1 cellular context compared by ENCODE assay signal in the genomic region with DNA sequence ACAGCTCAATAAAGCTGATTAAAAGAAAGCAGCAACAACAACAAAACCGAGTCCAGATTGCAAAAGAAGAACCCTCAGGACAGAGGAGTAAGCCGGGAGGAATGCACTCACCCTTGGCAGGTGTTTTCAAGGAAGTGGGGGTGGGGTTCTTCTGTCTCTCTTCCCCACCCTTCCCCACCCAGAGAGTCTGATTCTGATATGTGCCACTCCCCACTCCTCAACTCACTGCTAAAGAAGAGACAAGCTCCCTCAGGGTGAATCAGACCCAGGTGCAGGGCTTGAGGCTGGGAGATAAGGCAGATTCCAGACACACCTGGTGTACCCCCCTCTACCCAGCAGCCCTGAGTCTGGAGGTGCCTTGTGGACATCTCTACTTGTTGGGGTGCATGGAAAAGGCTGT.
TF ChIP-seq lines count a peak whose summit lies in the region.

No MANE protein-coding gene starts in this region.

TF ChIP-seq in K562, 482 proteins besides CTCF, POLR2A, EP300 and RAD21:
- TF ChIP-seq ZNF586 (CRISPR knock-in tag; conservative IDR thresholded peaks at IDR 0.05) (no peak), HDAC1 (IDR thresholded peaks at IDR 0.05) (no peak), ZNF124 (CRISPR knock-in tag; IDR thresholded peaks at IDR 0.05) (no peak), XRCC4 (IDR thresholded peaks at IDR 0.05; ENCODE audit: extremely low read depth, insufficient read depth, insufficient read length) (no peak), ZNF165 (CRISPR knock-in tag; IDR thresholded peaks at IDR 0.05; ENCODE audit: borderline replicate concordance) (no peak), RBM22 (IDR thresholded peaks at IDR 0.05; ENCODE audit: low read depth, low read length, poor library complexity, severe bottlenecking) (no peak), TCF3 (CRISPR knock-in tag; IDR thresholded peaks at IDR 0.05) (peak; percentile 44; the same call in 1 of the 2 replicates), CBFA2T3 (IDR thresholded peaks at IDR 0.05) (peak; percentile 68), TRIM28 (IDR thresholded peaks at IDR 0.05) (no peak), MED1 (CRISPR knock-in tag; IDR thresholded peaks at IDR 0.05; ENCODE audit: borderline replicate concordance) (no peak), ELF4 (CRISPR knock-in tag; IDR thresholded peaks at IDR 0.05) (no peak), ZNF584 (CRISPR knock-in tag; IDR thresholded peaks at IDR 0.05; ENCODE audit: low read depth) (no peak), XRCC5 (IDR thresholded peaks at IDR 0.05; ENCODE audit: low read depth, low read length) (no peak), RBM15 (IDR thresholded peaks at IDR 0.05; ENCODE audit: insufficient read depth, low read length) (no peak), ZNF76 (CRISPR knock-in tag; IDR thresholded peaks at IDR 0.05; ENCODE audit: borderline replicate concordance) (no peak), SPI1 (IDR thresholded peaks at IDR 0.05; ENCODE audit: borderline replicate concordance, low read depth, low read length) (no peak), FOXA3 (CRISPR knock-in tag; conservative IDR thresholded peaks at IDR 0.05 in 1 of 2, IDR thresholded peaks at IDR 0.05 in 1 of 2) (no peak), RHOXF2B (CRISPR knock-in tag; conservative IDR thresholded peaks at IDR 0.05) (no peak), STAG1 (CRISPR knock-in tag; IDR thresholded peaks at IDR 0.05; ENCODE audit: borderline replicate concordance) (no peak), BMI1 (IDR thresholded peaks at IDR 0.05; ENCODE audit: low read length) (no peak), MYNN (IDR thresholded peaks at IDR 0.05) (no peak), MYNN (CRISPR knock-in tag; IDR thresholded peaks at IDR 0.05) (no peak), PHF8 (IDR thresholded peaks at IDR 0.05; ENCODE audit: borderline replicate concordance, low read length) (no peak), ZNF408 (CRISPR knock-in tag; IDR thresholded peaks at IDR 0.05; ENCODE audit: low read depth) (no peak), IFI16 (CRISPR knock-in tag; IDR thresholded peaks at IDR 0.05) (no peak), SAFB (IDR thresholded peaks at IDR 0.05; ENCODE audit: borderline replicate concordance, low read depth, low read length) (no peak), TEAD4 (IDR thresholded peaks at IDR 0.05; ENCODE audit: low read length) (peak; percentile 24; the same call in 1 of the 2 replicates), TEAD4 (CRISPR knock-in tag; IDR thresholded peaks at IDR 0.05; ENCODE audit: borderline replicate concordance) (no peak), BCOR (IDR thresholded peaks at IDR 0.05) (no peak), CBFA2T2 (conservative IDR thresholded peaks at IDR 0.05) (peak; percentile 55), THAP12 (CRISPR knock-in tag; IDR thresholded peaks at IDR 0.05) (no peak), MTF1 (CRISPR knock-in tag; IDR thresholded peaks at IDR 0.05; ENCODE audit: borderline replicate concordance) (no peak), ZNF12 (CRISPR knock-in tag; IDR thresholded peaks at IDR 0.05) (no peak), TAL1 (IDR thresholded peaks at IDR 0.05) (peak; percentile 27; the same call in 1 of the 2 replicates)
- TF ChIP-seq, protein P1, sequence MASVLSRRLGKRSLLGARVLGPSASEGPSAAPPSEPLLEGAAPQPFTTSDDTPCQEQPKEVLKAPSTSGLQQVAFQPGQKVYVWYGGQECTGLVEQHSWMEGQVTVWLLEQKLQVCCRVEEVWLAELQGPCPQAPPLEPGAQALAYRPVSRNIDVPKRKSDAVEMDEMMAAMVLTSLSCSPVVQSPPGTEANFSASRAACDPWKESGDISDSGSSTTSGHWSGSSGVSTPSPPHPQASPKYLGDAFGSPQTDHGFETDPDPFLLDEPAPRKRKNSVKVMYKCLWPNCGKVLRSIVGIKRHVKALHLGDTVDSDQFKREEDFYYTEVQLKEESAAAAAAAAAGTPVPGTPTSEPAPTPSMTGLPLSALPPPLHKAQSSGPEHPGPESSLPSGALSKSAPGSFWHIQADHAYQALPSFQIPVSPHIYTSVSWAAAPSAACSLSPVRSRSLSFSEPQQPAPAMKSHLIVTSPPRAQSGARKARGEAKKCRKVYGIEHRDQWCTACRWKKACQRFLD (CRISPR knock-in tag; IDR thresholded peaks at IDR 0.05), result no peak
- TF ChIP-seq, protein P2, sequence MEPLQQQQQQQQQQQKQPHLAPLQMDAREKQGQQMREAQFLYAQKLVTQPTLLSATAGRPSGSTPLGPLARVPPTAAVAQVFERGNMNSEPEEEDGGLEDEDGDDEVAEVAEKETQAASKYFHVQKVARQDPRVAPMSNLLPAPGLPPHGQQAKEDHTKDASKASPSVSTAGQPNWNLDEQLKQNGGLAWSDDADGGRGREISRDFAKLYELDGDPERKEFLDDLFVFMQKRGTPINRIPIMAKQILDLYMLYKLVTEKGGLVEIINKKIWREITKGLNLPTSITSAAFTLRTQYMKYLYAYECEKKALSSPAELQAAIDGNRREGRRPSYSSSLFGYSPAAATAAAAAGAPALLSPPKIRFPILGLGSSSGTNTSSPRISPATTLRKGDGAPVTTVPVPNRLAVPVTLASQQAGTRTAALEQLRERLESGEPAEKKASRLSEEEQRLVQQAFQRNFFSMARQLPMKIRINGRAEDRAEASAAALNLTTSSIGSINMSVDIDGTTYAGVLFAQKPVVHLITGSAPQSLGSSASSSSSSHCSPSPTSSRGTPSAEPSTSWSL (CRISPR knock-in tag; IDR thresholded peaks at IDR 0.05; ENCODE audit: borderline replicate concordance), result no peak
- TF ChIP-seq, protein P3, sequence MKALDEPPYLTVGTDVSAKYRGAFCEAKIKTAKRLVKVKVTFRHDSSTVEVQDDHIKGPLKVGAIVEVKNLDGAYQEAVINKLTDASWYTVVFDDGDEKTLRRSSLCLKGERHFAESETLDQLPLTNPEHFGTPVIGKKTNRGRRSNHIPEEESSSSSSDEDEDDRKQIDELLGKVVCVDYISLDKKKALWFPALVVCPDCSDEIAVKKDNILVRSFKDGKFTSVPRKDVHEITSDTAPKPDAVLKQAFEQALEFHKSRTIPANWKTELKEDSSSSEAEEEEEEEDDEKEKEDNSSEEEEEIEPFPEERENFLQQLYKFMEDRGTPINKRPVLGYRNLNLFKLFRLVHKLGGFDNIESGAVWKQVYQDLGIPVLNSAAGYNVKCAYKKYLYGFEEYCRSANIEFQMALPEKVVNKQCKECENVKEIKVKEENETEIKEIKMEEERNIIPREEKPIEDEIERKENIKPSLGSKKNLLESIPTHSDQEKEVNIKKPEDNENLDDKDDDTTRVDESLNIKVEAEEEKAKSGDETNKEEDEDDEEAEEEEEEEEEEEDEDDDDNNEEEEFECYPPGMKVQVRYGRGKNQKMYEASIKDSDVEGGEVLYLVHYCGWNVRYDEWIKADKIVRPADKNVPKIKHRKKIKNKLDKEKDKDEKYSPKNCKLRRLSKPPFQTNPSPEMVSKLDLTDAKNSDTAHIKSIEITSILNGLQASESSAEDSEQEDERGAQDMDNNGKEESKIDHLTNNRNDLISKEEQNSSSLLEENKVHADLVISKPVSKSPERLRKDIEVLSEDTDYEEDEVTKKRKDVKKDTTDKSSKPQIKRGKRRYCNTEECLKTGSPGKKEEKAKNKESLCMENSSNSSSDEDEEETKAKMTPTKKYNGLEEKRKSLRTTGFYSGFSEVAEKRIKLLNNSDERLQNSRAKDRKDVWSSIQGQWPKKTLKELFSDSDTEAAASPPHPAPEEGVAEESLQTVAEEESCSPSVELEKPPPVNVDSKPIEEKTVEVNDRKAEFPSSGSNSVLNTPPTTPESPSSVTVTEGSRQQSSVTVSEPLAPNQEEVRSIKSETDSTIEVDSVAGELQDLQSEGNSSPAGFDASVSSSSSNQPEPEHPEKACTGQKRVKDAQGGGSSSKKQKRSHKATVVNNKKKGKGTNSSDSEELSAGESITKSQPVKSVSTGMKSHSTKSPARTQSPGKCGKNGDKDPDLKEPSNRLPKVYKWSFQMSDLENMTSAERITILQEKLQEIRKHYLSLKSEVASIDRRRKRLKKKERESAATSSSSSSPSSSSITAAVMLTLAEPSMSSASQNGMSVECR (CRISPR knock-in tag; IDR thresholded peaks at IDR 0.05), result no peak
- TF ChIP-seq, protein P4, sequence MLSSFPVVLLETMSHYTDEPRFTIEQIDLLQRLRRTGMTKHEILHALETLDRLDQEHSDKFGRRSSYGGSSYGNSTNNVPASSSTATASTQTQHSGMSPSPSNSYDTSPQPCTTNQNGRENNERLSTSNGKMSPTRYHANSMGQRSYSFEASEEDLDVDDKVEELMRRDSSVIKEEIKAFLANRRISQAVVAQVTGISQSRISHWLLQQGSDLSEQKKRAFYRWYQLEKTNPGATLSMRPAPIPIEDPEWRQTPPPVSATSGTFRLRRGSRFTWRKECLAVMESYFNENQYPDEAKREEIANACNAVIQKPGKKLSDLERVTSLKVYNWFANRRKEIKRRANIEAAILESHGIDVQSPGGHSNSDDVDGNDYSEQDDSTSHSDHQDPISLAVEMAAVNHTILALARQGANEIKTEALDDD (IDR thresholded peaks at IDR 0.05), result no peak
- TF ChIP-seq, protein P5, sequence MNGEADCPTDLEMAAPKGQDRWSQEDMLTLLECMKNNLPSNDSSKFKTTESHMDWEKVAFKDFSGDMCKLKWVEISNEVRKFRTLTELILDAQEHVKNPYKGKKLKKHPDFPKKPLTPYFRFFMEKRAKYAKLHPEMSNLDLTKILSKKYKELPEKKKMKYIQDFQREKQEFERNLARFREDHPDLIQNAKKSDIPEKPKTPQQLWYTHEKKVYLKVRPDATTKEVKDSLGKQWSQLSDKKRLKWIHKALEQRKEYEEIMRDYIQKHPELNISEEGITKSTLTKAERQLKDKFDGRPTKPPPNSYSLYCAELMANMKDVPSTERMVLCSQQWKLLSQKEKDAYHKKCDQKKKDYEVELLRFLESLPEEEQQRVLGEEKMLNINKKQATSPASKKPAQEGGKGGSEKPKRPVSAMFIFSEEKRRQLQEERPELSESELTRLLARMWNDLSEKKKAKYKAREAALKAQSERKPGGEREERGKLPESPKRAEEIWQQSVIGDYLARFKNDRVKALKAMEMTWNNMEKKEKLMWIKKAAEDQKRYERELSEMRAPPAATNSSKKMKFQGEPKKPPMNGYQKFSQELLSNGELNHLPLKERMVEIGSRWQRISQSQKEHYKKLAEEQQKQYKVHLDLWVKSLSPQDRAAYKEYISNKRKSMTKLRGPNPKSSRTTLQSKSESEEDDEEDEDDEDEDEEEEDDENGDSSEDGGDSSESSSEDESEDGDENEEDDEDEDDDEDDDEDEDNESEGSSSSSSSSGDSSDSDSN (IDR thresholded peaks at IDR 0.05; ENCODE audit: borderline replicate concordance in 1 of 2, low read depth in 2 of 2, low read length in 2 of 2), result no peak
